Comparison of ENCODE assay signal across 23 cellular contexts in genomic region chr10:32410569-32410968, GRCh38. TPM values are rescaled to one million over a fixed set of nuclear protein-coding genes. Genes with fewer than 3 reads are reported as not detected.
DNase-seq lines count a peak whose midpoint lies in the region; ATAC-seq, FAIRE-seq and TF ChIP-seq lines count a peak whose summit lies in the region.
"Had no signal": no experiment of that assay in that cellular context is flagged by ENCODE, and none has a peak within 500 bp of the region (broad histone marks: within the 10 kb centered on the region; RNA-seq: fewer than 3 reads in every experiment).

No MANE protein-coding gene starts in this region.

- H3K4ac ChIP-seq in IMR-90 (ENCODE audit: low read depth, low read length) = no peak overlapping the region

- H2BK120ac ChIP-seq in IMR-90 (ENCODE audit: low read depth, low read length) = no peak overlapping the region

- no peak overlapping the region for H3K23ac ChIP-seq in IMR-90 (ENCODE audit: low read depth, low read length)

- H2BK20ac ChIP-seq in IMR-90 (ENCODE audit: low read depth, low read length) = no peak overlapping the region

- intact Hi-C loops in IMR-90 (cut with micrococcal nuclease) (no loop called here), K562 (cut with micrococcal nuclease) (no loop called here), testis (cut with DNase I; ENCODE audit: low total_unique reads) (no loop called here)

- no peaks in the 10 kb centered on the region for H3K79me2 ChIP-seq in K562 (ENCODE audit: control insufficient read depth, insufficient read depth, low read length)

- H3K27ac ChIP-seq in IMR-90 (ENCODE audit: insufficient read depth, low read length) (no peak overlapping the region), K562 (ENCODE audit: extremely low read depth, low read depth, low read length) (no peak overlapping the region), testis (no peak overlapping the region)
- H3K27ac ChIP-seq: BLaER1 had no signal

- H4K20me1 ChIP-seq in IMR-90 (ENCODE audit: insufficient read depth, low read length) (no peaks in the 10 kb centered on the region), K562 (replicated peaks; ENCODE audit: control insufficient read depth, insufficient read depth, low read length) (no peaks in the 10 kb centered on the region)
- H4K20me1 ChIP-seq: BLaER1 had no signal

- no peak overlapping the region for H3K4me3 ChIP-seq in IMR-90 (ENCODE audit: insufficient read depth, low read depth, low read length)
- H3K4me3 ChIP-seq in K562 = no peak overlapping the region
- H3K4me3 ChIP-seq in testis = no peak overlapping the region
- H3K4me3 ChIP-seq: BLaER1 had no signal

- ATAC-seq in IMR-90 (ENCODE audit: low read depth) (no peak), K562 (no peak)

- H3K4me1 ChIP-seq in IMR-90 (ENCODE audit: control insufficient read depth, insufficient read depth, low read length) (peaks cover 3% of the 10 kb centered on the region; the same call in 1 of the 2 replicates), K562 (replicated peaks in 1 of 2; ENCODE audit: control insufficient read depth in 2 of 2, insufficient read depth in 2 of 2, low read length in 2 of 2) (peaks cover 0 to 4% of the 10 kb centered on the region in 2 experiments; a peak in 4 of 5 replicates), testis (peaks cover 3% of the 10 kb centered on the region)
- H3K4me1 ChIP-seq: BE2C, BLaER1 had no signal

- TF ChIP-seq CTCF in IMR-90 (conservative IDR thresholded peaks at IDR 0.05; ENCODE audit: low read depth, low read length) = no peak
- no peak for TF ChIP-seq CTCF in K562 (IDR thresholded peaks at IDR 0.05 in 2 of 3, conservative IDR thresholded peaks at IDR 0.05 in 1 of 3; ENCODE audit: insufficient read depth in 2 of 3, low read depth in 1 of 3, low read length in 3 of 3)
- no peak for TF ChIP-seq CTCF in testis (IDR thresholded peaks at IDR 0.05)

- no peak for FAIRE-seq in K562 (lab: Jason Lieb, UNC)
- FAIRE-seq: A204.1, G401.6, GM12891, GM19239 had no signal

- DNase-seq in IMR-90 (no peak), K562 (ENCODE audit: extremely low read depth in 1 of 4, low spot score in 3 of 4) (no peak), DMS79 treated with DMSO at 0.1 percent for 48 hours (lab: John Stamatoyannopoulos, UW) (no peak), testis (no peak), NK-92 (lab: John Stamatoyannopoulos, UW; ENCODE audit: unreplicated experiment) (no peak)
- DNase-seq: 8988T; ACHN; BE2C; C1 segment of cervical spinal cord; CD4-positive, alpha-beta memory T cell; CD4-positive, CD25-positive, alpha-beta regulatory T cell; CD8-positive, alpha-beta memory T cell; COR-L47; DMS 273 treated with DMSO at 0.1 percent for 48 hours; DMS153; DMS53; DMS79; GF-D8 had no signal

- TF ChIP-seq RAD21 in IMR-90 (IDR thresholded peaks at IDR 0.05; ENCODE audit: low read length) (no peak), K562 (CRISPR knock-in tag; conservative IDR thresholded peaks at IDR 0.05 in 1 of 2, IDR thresholded peaks at IDR 0.05 in 1 of 2) (no peak)

- H3K14ac ChIP-seq in IMR-90 (replicated peaks; ENCODE audit: low read depth, low read length) = no peak overlapping the region

- no peak overlapping the region for H4K5ac ChIP-seq in IMR-90 (ENCODE audit: low read depth, low read length)

- H2BK5ac ChIP-seq in IMR-90 (ENCODE audit: low read depth, low read length, poor library complexity, severe bottlenecking) = no peak overlapping the region

- CTCF ChIA-PET in IMR-90 (lab: Yijun Ruan, JAX) (no interaction called here), K562 (lab: Yijun Ruan, JAX; ENCODE audit: low intra/inter-chr PET ratio) (no interaction called here)

- no peak overlapping the region for H2AK9ac ChIP-seq in IMR-90 (replicated peaks; ENCODE audit: low read depth, low read length, poor library complexity)

- H3K79me1 ChIP-seq in IMR-90 (ENCODE audit: low read depth in 1 of 2, low read length in 2 of 2) = no peaks in the 10 kb centered on the region

- H2AK5ac ChIP-seq in IMR-90 (ENCODE audit: low read depth, low read length) = peak overlapping the region; percentile 9; the same call in 1 of the 2 replicates

- dilution Hi-C loops in IMR-90 (cut with HindIII; ENCODE audit: low sequenced_read_pairs, unreplicated experiment) = no loop called here

- H4K91ac ChIP-seq in IMR-90 (ENCODE audit: insufficient read depth, low read depth, low read length) = no peak overlapping the region

- no peak overlapping the region for H3K56ac ChIP-seq in IMR-90 (ENCODE audit: extremely low read depth, insufficient read depth, low read length)

- TF ChIP-seq POLR2A in IMR-90 (IDR thresholded peaks at IDR 0.05; ENCODE audit: low read depth, low read length) (no peak), K562 (conservative IDR thresholded peaks at IDR 0.05) (no peak), testis (IDR thresholded peaks at IDR 0.05) (no peak)

- 100% methylated on average over 1 of the region's 8 CpGs; no CpG with 5 or more reads in 1 of the 2 experiments for WGBS in IMR-90 (ENCODE audit: extremely low coverage in 2 of 2, insufficient read length in 1 of 2), 2 experiments
- 74% methylated on average over 8 of the region's 8 CpGs for WGBS in K562 (ENCODE audit: insufficient coverage, low coverage, missing lambda C conversion rate)
- WGBS in testis, 2 donors = 95 to 97% methylated on average over 8 of the region's 8 CpGs

- no peak overlapping the region for H2BK15ac ChIP-seq in IMR-90 (ENCODE audit: low read depth, low read length)

- H3K27me3 ChIP-seq in IMR-90 (ENCODE audit: control insufficient read depth, insufficient read depth, low read length) (no peaks in the 10 kb centered on the region), K562 (ENCODE audit: control insufficient read depth in 2 of 2, insufficient read depth in 2 of 2, low read length in 2 of 2) (no peaks in the 10 kb centered on the region), testis (no peaks in the 10 kb centered on the region)
- H3K27me3 ChIP-seq: BE2C, BLaER1 had no signal

- no peaks in the 10 kb centered on the region for H3K9me1 ChIP-seq in IMR-90 (ENCODE audit: insufficient read depth, low read length)
- H3K9me1 ChIP-seq in K562 (ENCODE audit: control insufficient read depth, insufficient read depth, low read length) = no peaks in the 10 kb centered on the region

- POLR2A ChIA-PET in IMR-90 (lab: Charles Lee; ENCODE audit: unreplicated experiment) (no interaction called here), K562 (lab: Yijun Ruan, JAX) (no interaction called here)

- H3K9ac ChIP-seq in IMR-90 (ENCODE audit: low read depth, low read length) (no peak overlapping the region), K562 (ENCODE audit: insufficient read depth in 1 of 2, low read depth in 2 of 2, low read length in 2 of 2) (no peak overlapping the region)
- H3K9ac ChIP-seq: BLaER1 had no signal

- H4K8ac ChIP-seq in IMR-90 (ENCODE audit: low read depth in 2 of 2, low read length in 2 of 2) = no peak overlapping the region

- H3K36me3 ChIP-seq in IMR-90 (ENCODE audit: control insufficient read depth, insufficient read depth, low read length) (no peaks in the 10 kb centered on the region), K562 (ENCODE audit: control insufficient read depth, insufficient read depth, low read length) (no peaks in the 10 kb centered on the region), testis (ENCODE audit: low read depth, missing control alignments) (no peaks in the 10 kb centered on the region)
- H3K36me3 ChIP-seq: BE2C, BLaER1 had no signal

- H3K9me3 ChIP-seq in IMR-90 (ENCODE audit: control insufficient read depth, insufficient read depth, low read length) (no peaks in the 10 kb centered on the region), K562 (replicated peaks; ENCODE audit: control insufficient read depth, insufficient read depth, low read depth, low read length) (no peaks in the 10 kb centered on the region), testis (no peaks in the 10 kb centered on the region)
- H3K9me3 ChIP-seq: BE2C, BLaER1 had no signal

- H3K18ac ChIP-seq in IMR-90 (ENCODE audit: low read depth, low read length) = no peak overlapping the region

- BruUV-seq in IMR-90 (replicated peaks; lab: Mats Ljungman, UMichigan) = no TSS peak
- no TSS peak for BruUV-seq in K562 (replicated peaks; lab: Mats Ljungman, UMichigan)

- TF ChIP-seq EP300 in K562 (IDR thresholded peaks at IDR 0.05; ENCODE audit: low read length) = no peak

- H2AFZ ChIP-seq in IMR-90 (replicated peaks; ENCODE audit: low read length, poor library complexity) (no peak overlapping the region), K562 (ENCODE audit: low read depth, low read length) (no peak overlapping the region)

- H3K4me2 ChIP-seq in IMR-90 (ENCODE audit: low read depth, low read length) = no peak overlapping the region
- H3K4me2 ChIP-seq in K562 (ENCODE audit: insufficient read depth, low read length) = no peak overlapping the region
- H3K4me2 ChIP-seq: BLaER1 had no signal

- in situ Hi-C loops in IMR-90 (cut with MboI; ENCODE audit: low sequenced_read_pairs) (no loop called here), K562 (cut with MboI) (no loop called here)

TF ChIP-seq in IMR-90, 13 proteins besides CTCF, POLR2A, EP300 and RAD21 (continues in another document):
- TF ChIP-seq CEBPB (IDR thresholded peaks at IDR 0.05; ENCODE audit: low read depth, low read length) = no peak

TF ChIP-seq in K562, 482 proteins besides CTCF, POLR2A, EP300 and RAD21 (continues in another document):
- peak; percentile 70 for TF ChIP-seq BCOR (IDR thresholded peaks at IDR 0.05)

RNA-seq across cellular contexts. Expression of gene CCDC7, which starts 35.4 kb away (rescaled TPM):
- total RNA-seq in IMR-90 (2012; rRNA removed) (3.9 and 4.3 TPM in 2 replicates), K562 (2014; rRNA removed) (2.5 and 2.7 TPM in 2 replicates), K562 (2014; rRNA removed; fragmentation: Illumina TruSeq; extraction: Trizol) (3.9 and 4.7 TPM in 2 replicates), K562 (2015; rRNA removed; fragmentation: Illumina TruSeq; extraction: Trizol) (5.8 and 6.6 TPM in 2 replicates), K562 (2021) (3.0 and 3.3 TPM in 2 replicates), testis (100 to 1,000 TPM in 1 of 2 donors, 10 to 100 TPM in 1; 74.5 to 146 TPM)
- polyA plus RNA-seq in IMR-90 (2012; rRNA removed) (0.37 and 0.74 TPM in 2 replicates), K562 (2011; rRNA removed) (2.2 and 3.0 TPM in 2 replicates), K562 (2014; fragmentation: Illumina TruSeq; extraction: Trizol) (1.4 and 1.9 TPM in 2 replicates), K562 (2014; fragmentation: Nextera tagmentation; extraction: Ambion mirVana) (1 to 10 TPM; 1.5 to 2.7 TPM), K562 (2014; rRNA removed) (1.7 and 1.9 TPM in 2 replicates), testis (ENCODE audit: insufficient read depth, low read depth, low replicate concordance) (74.0 TPM)
- polyA plus RNA-seq in IMR-90 (2012; cell fraction: cytosol; rRNA removed) = 0.05 and 0.10 TPM in 2 replicates
- 0.33 and 1.6 TPM in 2 replicates for polyA plus RNA-seq in IMR-90 (2012; cell fraction: nucleus; rRNA removed; ENCODE audit: low replicate concordance)
- total RNA-seq in K562 (2011; cell fraction: chromatin; rRNA removed; ENCODE audit: low replicate concordance) = 6.7 and 24.4 TPM in 2 replicates
- total RNA-seq in K562 (2011; cell fraction: nucleolus; rRNA removed) = 3.3 and 4.7 TPM in 2 replicates
- total RNA-seq in K562 (2011; cell fraction: nucleoplasm; rRNA removed) = 7.2 and 10.6 TPM in 2 replicates
- 0.10 and 0.47 TPM in 2 replicates for polyA plus RNA-seq in K562 (2011; cell fraction: cytosol; rRNA removed)
- polyA plus RNA-seq in K562 (2011; cell fraction: nucleus; rRNA removed) = 2.1 and 3.1 TPM in 2 replicates
- 1.3 and 2.2 TPM in 2 replicates for polyA plus RNA-seq in K562 (2012)
- 7.1 and 10.9 TPM in 2 replicates for polyA minus RNA-seq in K562 (2011; rRNA and poly(A)+ RNA removed)
- polyA minus RNA-seq in K562 (2011; cell fraction: cytosol; rRNA and poly(A)+ RNA removed) = 0.95 and 2.6 TPM in 2 replicates
- polyA minus RNA-seq in K562 (2011; cell fraction: nucleus; rRNA and poly(A)+ RNA removed) = 6.7 and 12.7 TPM in 2 replicates
